ENCODE assay signal across 20 cellular contexts in the genomic region with DNA sequence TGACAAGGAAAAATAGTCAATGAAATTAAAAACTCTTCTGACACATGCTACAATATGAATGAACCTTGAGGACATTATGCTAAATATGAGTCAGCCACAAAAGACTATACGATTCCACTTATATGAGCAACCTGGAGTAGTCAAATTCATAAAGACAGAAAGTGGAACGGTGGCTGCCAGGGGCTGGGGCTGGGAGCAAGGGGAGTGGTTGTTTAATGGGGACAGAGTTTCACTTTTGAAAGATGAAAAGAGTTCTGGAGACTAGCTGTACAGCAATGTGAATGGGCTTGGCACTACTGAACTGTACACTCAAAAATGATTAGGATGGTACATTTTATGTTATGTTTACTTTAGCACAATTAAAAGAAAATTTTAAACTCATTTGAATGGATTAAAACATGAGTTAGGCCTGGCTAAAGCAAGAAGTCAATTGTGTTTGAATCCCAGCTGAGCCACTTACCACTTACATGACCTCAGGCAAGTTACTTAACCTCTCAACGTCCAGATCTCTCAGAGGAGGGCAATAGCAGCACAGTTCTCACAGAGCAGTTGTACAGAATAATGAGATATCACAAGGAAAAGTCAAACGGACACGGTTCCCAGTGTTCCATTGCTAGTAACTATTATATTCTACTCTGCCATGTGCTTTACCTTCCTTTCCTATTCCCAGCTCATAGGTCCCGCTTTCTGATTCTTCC.
DNase-seq lines count a peak whose midpoint lies in the region; ATAC-seq, FAIRE-seq and TF ChIP-seq lines count a peak whose summit lies in the region.
"Had no signal": no experiment of that assay in that cellular context is flagged by ENCODE, and none has a peak within 500 bp of the region (broad histone marks: within the 10 kb centered on the region; RNA-seq: fewer than 3 reads in every experiment).

No MANE protein-coding gene starts in this region.

- no peak overlapping the region for H3K4me3 ChIP-seq in HAP-1
- no peak overlapping the region for H3K4me3 ChIP-seq in NB4 (ENCODE audit: low read depth, low read length)
- no peak overlapping the region for H3K4me3 ChIP-seq in mammary epithelial cell (replicated peaks in 1 of 3; ENCODE audit: insufficient read depth in 1 of 3, low read depth in 2 of 3, low read length in 3 of 3)
- no peak overlapping the region for H3K4me3 ChIP-seq in pancreas
- H3K4me3 ChIP-seq in uterus = no peak overlapping the region
- H3K4me3 ChIP-seq in WERI-Rb-1 (ENCODE audit: low read depth, low read length) = no peak overlapping the region
- H3K4me3 ChIP-seq: BLaER1 treated with 17β-estradiol and CSF1 and Interleukin-3, amounts not matched to agents 10 nM and 100 nM; lower lobe of right lung; SJSA1 had no signal

- dilution Hi-C loops in mammary epithelial cell (cut with HindIII; ENCODE audit: low sequenced_read_pairs) = no loop called here

- no peak for TF ChIP-seq CTCF in NB4 (IDR thresholded peaks at IDR 0.05; ENCODE audit: low read depth, low read length)
- no peak for TF ChIP-seq CTCF in mammary epithelial cell (conservative IDR thresholded peaks at IDR 0.05 in 1 of 2, IDR thresholded peaks at IDR 0.05 in 1 of 2; ENCODE audit: extremely low read depth in 1 of 2, insufficient read depth in 1 of 2, low read depth in 1 of 2, low read length in 2 of 2)
- TF ChIP-seq CTCF in pancreas (IDR thresholded peaks at IDR 0.05) = no peak
- no peak for TF ChIP-seq CTCF in uterus (IDR thresholded peaks at IDR 0.05)
- no peak for TF ChIP-seq CTCF in WERI-Rb-1 (IDR thresholded peaks at IDR 0.05; ENCODE audit: low read depth, low read length)

- no peaks in the 10 kb centered on the region for H3K27me3 ChIP-seq in HAP-1 (ENCODE audit: low read depth)
- no peaks in the 10 kb centered on the region for H3K27me3 ChIP-seq in mammary epithelial cell (ENCODE audit: insufficient read depth, low read length)
- no peaks in the 10 kb centered on the region for H3K27me3 ChIP-seq in pancreas
- no peaks in the 10 kb centered on the region for H3K27me3 ChIP-seq in uterus
- no peaks in the 10 kb centered on the region for H3K27me3 ChIP-seq in WERI-Rb-1 (ENCODE audit: insufficient read depth, low read depth, severe bottlenecking)
- H3K27me3 ChIP-seq: BLaER1 treated with 17β-estradiol and CSF1 and Interleukin-3, amounts not matched to agents 10 nM and 100 nM; SJSA1 had no signal

- H3K36me3 ChIP-seq in HAP-1 (replicated peaks) (no peaks in the 10 kb centered on the region), mammary epithelial cell (ENCODE audit: insufficient read depth, low read length) (no peaks in the 10 kb centered on the region), pancreas (no peaks in the 10 kb centered on the region), uterus (no peaks in the 10 kb centered on the region), WERI-Rb-1 (no peaks in the 10 kb centered on the region)
- H3K36me3 ChIP-seq: BLaER1 treated with 17β-estradiol and CSF1 and Interleukin-3, amounts not matched to agents 10 nM and 100 nM; lower lobe of right lung; SJSA1 had no signal

- H4K20me1 ChIP-seq in mammary epithelial cell (ENCODE audit: insufficient read depth, low read length) = no peaks in the 10 kb centered on the region
- H4K20me1 ChIP-seq: BLaER1 treated with 17β-estradiol and CSF1 and Interleukin-3, amounts not matched to agents 10 nM and 100 nM had no signal

- no TSS peak for BruUV-seq in mammary epithelial cell (replicated peaks; lab: Mats Ljungman, UMichigan)

- intact Hi-C loops in mammary epithelial cell (cut with micrococcal nuclease) (no loop called here), pancreas (cut with DNase I) (no loop called here), uterus (cut with DNase I; ENCODE audit: low total_unique reads) (no loop called here)

- H3K9ac ChIP-seq in mammary epithelial cell (ENCODE audit: insufficient read depth, low read length) = no peak overlapping the region
- H3K9ac ChIP-seq: BLaER1 treated with 17β-estradiol and CSF1 and Interleukin-3, amounts not matched to agents 10 nM and 100 nM; KMS-11 had no signal

- 53% methylated on average over 6 of the region's 6 CpGs for WGBS in mammary epithelial cell (ENCODE audit: low coverage, missing lambda C conversion rate)
- WGBS in pancreas, 2 donors = 51 to 56% methylated on average over 6 of the region's 6 CpGs

- in situ Hi-C loops in HAP-1 (cut with MboI; ENCODE audit: low sequenced_read_pairs) = no loop called here
- in situ Hi-C loops in mammary epithelial cell (cut with MboI; ENCODE audit: low sequenced_read_pairs in 2 of 2) = no loop called here

- TF ChIP-seq POLR2A in NB4 (IDR thresholded peaks at IDR 0.05; ENCODE audit: extremely low read depth, insufficient read length) (no peak), uterus (IDR thresholded peaks at IDR 0.05) (no peak)

- H3K9me3 ChIP-seq in HAP-1 (no peaks in the 10 kb centered on the region), mammary epithelial cell (replicated peaks; ENCODE audit: insufficient read depth, low read length) (no peaks in the 10 kb centered on the region), pancreas (no peaks in the 10 kb centered on the region), uterus (no peaks in the 10 kb centered on the region), WERI-Rb-1 (ENCODE audit: severe bottlenecking) (no peaks in the 10 kb centered on the region)
- H3K9me3 ChIP-seq: lower lobe of right lung, SJSA1 had no signal

- peak; percentile 5 for FAIRE-seq in pancreas (lab: Jason Lieb, UNC)

- H3K4me2 ChIP-seq in mammary epithelial cell (ENCODE audit: insufficient read depth, low read depth, low read length) = peak overlapping the region; percentile 3
- H3K4me2 ChIP-seq: BLaER1 treated with 17β-estradiol and CSF1 and Interleukin-3, amounts not matched to agents 10 nM and 100 nM; KMS-11 had no signal

- no peaks in the 10 kb centered on the region for H3K79me2 ChIP-seq in mammary epithelial cell (ENCODE audit: insufficient read depth, low read length)

- DNase-seq in HAP-1 (ENCODE audit: low spot score in 2 of 2) = peak; percentile 62 to 84
- DNase-seq in NB4 (ENCODE audit: low read depth) = peak; percentile 13
- DNase-seq in mammary epithelial cell = no peak
- DNase-seq in pancreas = no peak
- no peak for DNase-seq in NK-92 treated with Interleukin-12 subunit alpha and Interleukin-12 subunit beta, amount 100 ng/mL, for 24 hours (lab: John Stamatoyannopoulos, UW)
- no peak for DNase-seq in uterus
- DNase-seq in WERI-Rb-1 = no peak
- DNase-seq: activated CD4-positive, alpha-beta T cell treated with anti-CD3 and anti-CD28 coated beads for 4 hours; activated CD8-positive, alpha-beta memory T cell treated with anti-CD3 and anti-CD28 coated beads, Interleukin-2, amount 50 U/mL, for 4 hours; DMS 273 treated with DMSO at 0.1 percent for 48 hours; lower lobe of right lung; naive B cell; NCI-H1694; NCI-H345; stimulated activated CD4-positive, alpha-beta T cell treated with anti-CD3 and anti-CD28 coated beads, Interleukin-4, amount 100 ng/mL, for 24 hours; stimulated activated CD8-positive, alpha-beta memory T cell treated with anti-CD3 and anti-CD28 coated beads, Interleukin-4, amount 100 ng/mL, for 48 hours had no signal

- H3K4me1 ChIP-seq in HAP-1 (peaks cover 11% of the 10 kb centered on the region), mammary epithelial cell (ENCODE audit: insufficient read depth, low read length) (peaks cover 28% of the 10 kb centered on the region), pancreas (no peaks in the 10 kb centered on the region), uterus (no peaks in the 10 kb centered on the region)

- CTCF ChIA-PET in mammary epithelial cell (lab: Charles Lee; ENCODE audit: low non-redundant PET) = no interaction called here

- no peak overlapping the region for H3K27ac ChIP-seq in mammary epithelial cell (ENCODE audit: insufficient read depth, low read depth, low read length)
- H3K27ac ChIP-seq in pancreas = no peak overlapping the region
- H3K27ac ChIP-seq in uterus = no peak overlapping the region
- no peak overlapping the region for H3K27ac ChIP-seq in WERI-Rb-1
- H3K27ac ChIP-seq: BLaER1 treated with 17β-estradiol and CSF1 and Interleukin-3, amounts not matched to agents 10 nM and 100 nM; epithelial cell of prostate; KMS-11; lower lobe of right lung; SJSA1 had no signal

- H2AFZ ChIP-seq in mammary epithelial cell (ENCODE audit: low read depth, low read length) = peak overlapping the region; percentile 61

- ATAC-seq in pancreas = no peak
- ATAC-seq: lower lobe of right lung had no signal

Comparison
In these comparisons a context has a peak if more than half of its experiments do, and no peak if none do; other contexts are left out.
1. DNase-seq: peak in HAP-1 (2 of 2) and NB4 (single experiment); none in mammary epithelial cell (single experiment), pancreas (0 of 6), NK-92 treated with Interleukin-12 subunit alpha and Interleukin-12 subunit beta, amount 100 ng/mL, for 24 hours (single experiment), uterus (0 of 2) and WERI-Rb-1 (single experiment).